8 cellular contexts compared by ENCODE assay signal in genomic region chr18:34493099-34493544, GRCh38.
DNase-seq lines count a peak whose midpoint lies in the region; ATAC-seq and TF ChIP-seq lines count a peak whose summit lies in the region.

No MANE protein-coding gene starts in this region.

- H3K9me3 ChIP-seq in iPS-18a (ENCODE audit: control insufficient read depth, low read depth, low read length): no peaks in the 10 kb centered on the region
- H3K9me3 ChIP-seq in gastrocnemius medialis: no peaks in the 10 kb centered on the region

- intact Hi-C loops in gastrocnemius medialis (cut with DNase I; ENCODE audit: low total_unique reads): loop anchor here (1.0 to 5.0 kb wide), 5 partner anchors 91 to 294 kb away; no protein-coding TSS in a partner anchor

- H3K4me1 ChIP-seq in iPS-18a (ENCODE audit: control insufficient read depth, low read depth, low read length) (peaks cover 38% of the 10 kb centered on the region), gastrocnemius medialis (peaks cover 19 to 20% of the 10 kb centered on the region in 2 donors)

- in situ Hi-C loops in T47D (cut with HindIII; ENCODE audit: low pct_unique_long_range_greater_than_20kb, low sequenced_read_pairs) (no loop called here), gastrocnemius medialis (cut with MboI; ENCODE audit: low sequenced_read_pairs in 4 of 4) (loop anchor here in 1 of 4 donors (25.0 kb wide), 1 partner anchor 294 kb away; no protein-coding TSS in a partner anchor)

- ATAC-seq in GM19397 (IDR thresholded peaks at IDR 0.05; ENCODE audit: unreplicated experiment) (peak; percentile 56), HG03469 (IDR thresholded peaks at IDR 0.05; ENCODE audit: unreplicated experiment) (peak; percentile 41), gastrocnemius medialis (peak; percentile 87 to 88)

- peak overlapping the region; percentile 73 for H3K9ac ChIP-seq in iPS-18a (ENCODE audit: low read length)

- TF ChIP-seq POLR2A in gastrocnemius medialis (IDR thresholded peaks at IDR 0.05): no peak

- peaks cover 13% of the 10 kb centered on the region for H3K27me3 ChIP-seq in iPS-18a (ENCODE audit: control insufficient read depth, insufficient read depth, low read length)
- H3K27me3 ChIP-seq in gastrocnemius medialis: no peaks in the 10 kb centered on the region

- no peaks in the 10 kb centered on the region for H3K36me3 ChIP-seq in iPS-18a (ENCODE audit: control insufficient read depth, low read depth, low read length)
- no peaks in the 10 kb centered on the region for H3K36me3 ChIP-seq in gastrocnemius medialis

- H3K4me3 ChIP-seq in iPS-18a (ENCODE audit: low read length) (peak overlapping the region; percentile 80), gastrocnemius medialis (peak overlapping the region; percentile 69 to 79 (median 72))

- DNase-seq in COLO668 (lab: John Stamatoyannopoulos, UW; ENCODE audit: unreplicated experiment) (peak; percentile 94), NCI-H748 (lab: John Stamatoyannopoulos, UW; ENCODE audit: unreplicated experiment) (peak; percentile 94), T47D (ENCODE audit: low read depth in 1 of 2, low spot score in 1 of 2) (peak; percentile 42 to 79), gastrocnemius medialis (peak; percentile 63 to 85)
- DNase-seq in central memory CD4-positive, alpha-beta T cell: no peak

- TF ChIP-seq CTCF in gastrocnemius medialis (IDR thresholded peaks at IDR 0.05 in 4 of 5, conservative IDR thresholded peaks at IDR 0.05 in 1 of 5): no peak

- H3K27ac ChIP-seq in iPS-18a (ENCODE audit: low read length): no peak overlapping the region
- H3K27ac ChIP-seq in gastrocnemius medialis: peak overlapping the region; percentile 82 to 94 (median 92)
